In genomic region chr12:102120886-102121285, GRCh38 we compare ENCODE assay signal across 1 cellular context.
TF ChIP-seq lines count a peak whose summit lies in the region.

No MANE protein-coding gene starts in this region.

TF ChIP-seq in HepG2, 621 proteins besides CTCF, POLR2A, EP300 and RAD21 (continues in another document):
- no peak for TF ChIP-seq CAMTA2 (CRISPR knock-in tag; IDR thresholded peaks at IDR 0.05; ENCODE audit: borderline replicate concordance)
- no peak for TF ChIP-seq ZNF879 (CRISPR knock-in tag; IDR thresholded peaks at IDR 0.05)
- no peak for TF ChIP-seq ZNF83 (CRISPR knock-in tag; IDR thresholded peaks at IDR 0.05; ENCODE audit: borderline replicate concordance)
- TF ChIP-seq, protein P1, sequence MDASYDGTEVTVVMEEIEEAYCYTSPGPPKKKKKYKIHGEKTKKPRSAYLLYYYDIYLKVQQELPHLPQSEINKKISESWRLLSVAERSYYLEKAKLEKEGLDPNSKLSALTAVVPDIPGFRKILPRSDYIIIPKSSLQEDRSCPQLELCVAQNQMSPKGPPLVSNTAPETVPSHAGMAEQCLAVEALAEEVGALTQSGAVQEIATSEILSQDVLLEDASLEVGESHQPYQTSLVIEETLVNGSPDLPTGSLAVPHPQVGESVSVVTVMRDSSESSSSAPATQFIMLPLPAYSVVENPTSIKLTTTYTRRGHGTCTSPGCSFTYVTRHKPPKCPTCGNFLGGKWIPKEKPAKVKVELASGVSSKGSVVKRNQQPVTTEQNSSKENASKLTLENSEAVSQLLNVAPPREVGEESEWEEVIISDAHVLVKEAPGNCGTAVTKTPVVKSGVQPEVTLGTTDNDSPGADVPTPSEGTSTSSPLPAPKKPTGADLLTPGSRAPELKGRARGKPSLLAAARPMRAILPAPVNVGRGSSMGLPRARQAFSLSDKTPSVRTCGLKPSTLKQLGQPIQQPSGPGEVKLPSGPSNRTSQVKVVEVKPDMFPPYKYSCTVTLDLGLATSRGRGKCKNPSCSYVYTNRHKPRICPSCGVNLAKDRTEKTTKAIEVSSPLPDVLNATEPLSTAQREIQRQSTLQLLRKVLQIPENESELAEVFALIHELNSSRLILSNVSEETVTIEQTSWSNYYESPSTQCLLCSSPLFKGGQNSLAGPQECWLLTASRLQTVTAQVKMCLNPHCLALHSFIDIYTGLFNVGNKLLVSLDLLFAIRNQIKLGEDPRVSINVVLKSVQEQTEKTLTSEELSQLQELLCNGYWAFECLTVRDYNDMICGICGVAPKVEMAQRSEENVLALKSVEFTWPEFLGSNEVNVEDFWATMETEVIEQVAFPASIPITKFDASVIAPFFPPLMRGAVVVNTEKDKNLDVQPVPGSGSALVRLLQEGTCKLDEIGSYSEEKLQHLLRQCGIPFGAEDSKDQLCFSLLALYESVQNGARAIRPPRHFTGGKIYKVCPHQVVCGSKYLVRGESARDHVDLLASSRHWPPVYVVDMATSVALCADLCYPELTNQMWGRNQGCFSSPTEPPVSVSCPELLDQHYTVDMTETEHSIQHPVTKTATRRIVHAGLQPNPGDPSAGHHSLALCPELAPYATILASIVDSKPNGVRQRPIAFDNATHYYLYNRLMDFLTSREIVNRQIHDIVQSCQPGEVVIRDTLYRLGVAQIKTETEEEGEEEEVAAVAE (CRISPR knock-in tag; IDR thresholded peaks at IDR 0.05; ENCODE audit: borderline replicate concordance) = no peak
- TF ChIP-seq, protein P2, sequence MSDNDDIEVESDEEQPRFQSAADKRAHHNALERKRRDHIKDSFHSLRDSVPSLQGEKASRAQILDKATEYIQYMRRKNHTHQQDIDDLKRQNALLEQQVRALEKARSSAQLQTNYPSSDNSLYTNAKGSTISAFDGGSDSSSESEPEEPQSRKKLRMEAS (IDR thresholded peaks at IDR 0.05) = peak; percentile 77
- no peak for TF ChIP-seq ZNF766 (CRISPR knock-in tag; IDR thresholded peaks at IDR 0.05; ENCODE audit: borderline replicate concordance)
- no peak for TF ChIP-seq ZNF788 (CRISPR knock-in tag; IDR thresholded peaks at IDR 0.05; ENCODE audit: borderline replicate concordance)
- TF ChIP-seq ZNF10 (CRISPR knock-in tag; IDR thresholded peaks at IDR 0.05; ENCODE audit: borderline replicate concordance, low read depth) = no peak
- TF ChIP-seq TBX2 (CRISPR knock-in tag; IDR thresholded peaks at IDR 0.05; ENCODE audit: borderline replicate concordance) = no peak
- TF ChIP-seq ZNF484 (CRISPR knock-in tag; IDR thresholded peaks at IDR 0.05; ENCODE audit: borderline replicate concordance, low read depth) = no peak
- TF ChIP-seq SOX13 (IDR thresholded peaks at IDR 0.05) = no peak
- no peak for TF ChIP-seq SOX13 (CRISPR knock-in tag; conservative IDR thresholded peaks at IDR 0.05 in 1 of 2, IDR thresholded peaks at IDR 0.05 in 1 of 2)
- TF ChIP-seq ZNF589 (CRISPR knock-in tag; conservative IDR thresholded peaks at IDR 0.05) = no peak
- peak; percentile 59; the same call in 1 of the 2 replicates for TF ChIP-seq SIN3A (IDR thresholded peaks at IDR 0.05; ENCODE audit: borderline replicate concordance, low read depth, low read length)
- TF ChIP-seq MYC (CRISPR knock-in tag; IDR thresholded peaks at IDR 0.05; ENCODE audit: borderline replicate concordance) = peak; percentile 52
- no peak for TF ChIP-seq EZH2 (conservative IDR thresholded peaks at IDR 0.05; ENCODE audit: low read depth, low read length)
- TF ChIP-seq ZNF382 (CRISPR knock-in tag; IDR thresholded peaks at IDR 0.05; ENCODE audit: borderline replicate concordance) = no peak
- no peak for TF ChIP-seq ZNF782 (CRISPR knock-in tag; IDR thresholded peaks at IDR 0.05; ENCODE audit: borderline replicate concordance)
- TF ChIP-seq, protein P3, sequence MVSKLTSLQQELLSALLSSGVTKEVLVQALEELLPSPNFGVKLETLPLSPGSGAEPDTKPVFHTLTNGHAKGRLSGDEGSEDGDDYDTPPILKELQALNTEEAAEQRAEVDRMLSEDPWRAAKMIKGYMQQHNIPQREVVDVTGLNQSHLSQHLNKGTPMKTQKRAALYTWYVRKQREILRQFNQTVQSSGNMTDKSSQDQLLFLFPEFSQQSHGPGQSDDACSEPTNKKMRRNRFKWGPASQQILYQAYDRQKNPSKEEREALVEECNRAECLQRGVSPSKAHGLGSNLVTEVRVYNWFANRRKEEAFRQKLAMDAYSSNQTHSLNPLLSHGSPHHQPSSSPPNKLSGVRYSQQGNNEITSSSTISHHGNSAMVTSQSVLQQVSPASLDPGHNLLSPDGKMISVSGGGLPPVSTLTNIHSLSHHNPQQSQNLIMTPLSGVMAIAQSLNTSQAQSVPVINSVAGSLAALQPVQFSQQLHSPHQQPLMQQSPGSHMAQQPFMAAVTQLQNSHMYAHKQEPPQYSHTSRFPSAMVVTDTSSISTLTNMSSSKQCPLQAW (CRISPR knock-in tag; IDR thresholded peaks at IDR 0.05) = 0 out of 2 replicates have a peak, but pooled peaks have one; percentile 22
- no peak for TF ChIP-seq KAT8 (CRISPR knock-in tag; IDR thresholded peaks at IDR 0.05)
- no peak for TF ChIP-seq ZNF496 (CRISPR knock-in tag; IDR thresholded peaks at IDR 0.05; ENCODE audit: insufficient replicate concordance)
- TF ChIP-seq TARDBP (CRISPR knock-in tag; IDR thresholded peaks at IDR 0.05) = no peak
- no peak for TF ChIP-seq BRD4 (CRISPR knock-in tag; IDR thresholded peaks at IDR 0.05)
- TF ChIP-seq NAIF1 (CRISPR knock-in tag; IDR thresholded peaks at IDR 0.05; ENCODE audit: borderline replicate concordance) = no peak
- TF ChIP-seq PBX2 (CRISPR knock-in tag; IDR thresholded peaks at IDR 0.05) = no peak
- TF ChIP-seq GLMP (CRISPR knock-in tag; IDR thresholded peaks at IDR 0.05; ENCODE audit: borderline replicate concordance) = no peak
- no peak for TF ChIP-seq SMARCE1 (IDR thresholded peaks at IDR 0.05; ENCODE audit: borderline replicate concordance)
- no peak for TF ChIP-seq ZNF772 (CRISPR knock-in tag; IDR thresholded peaks at IDR 0.05)
- no peak for TF ChIP-seq ZFP91 (CRISPR knock-in tag; IDR thresholded peaks at IDR 0.05; ENCODE audit: borderline replicate concordance)
- no peak for TF ChIP-seq ZFP41 (CRISPR knock-in tag; IDR thresholded peaks at IDR 0.05; ENCODE audit: borderline replicate concordance)
- peak; percentile 66; the same call in 1 of the 3 replicates for TF ChIP-seq MXI1 (IDR thresholded peaks at IDR 0.05; ENCODE audit: borderline replicate concordance, low read depth, low read length)
- no peak for TF ChIP-seq ZNF547 (CRISPR knock-in tag; IDR thresholded peaks at IDR 0.05)
- TF ChIP-seq ZNF441 (CRISPR knock-in tag; IDR thresholded peaks at IDR 0.05; ENCODE audit: borderline replicate concordance) = no peak
- no peak for TF ChIP-seq FOXO1 (CRISPR knock-in tag; IDR thresholded peaks at IDR 0.05)
- no peak for TF ChIP-seq KDM5A (IDR thresholded peaks at IDR 0.05; ENCODE audit: borderline replicate concordance, low read length)
- TF ChIP-seq U2AF2 (IDR thresholded peaks at IDR 0.05; ENCODE audit: low read depth, low read length) = no peak
- TF ChIP-seq NFIC (IDR thresholded peaks at IDR 0.05; ENCODE audit: low read length) = no peak
- no peak for TF ChIP-seq ZNF337 (CRISPR knock-in tag; IDR thresholded peaks at IDR 0.05; ENCODE audit: borderline replicate concordance, low read depth)
- 0 out of 2 replicates have a peak, but pooled peaks have one; percentile 36 for TF ChIP-seq MNT (IDR thresholded peaks at IDR 0.05)
- TF ChIP-seq ZBTB7B (CRISPR knock-in tag; IDR thresholded peaks at IDR 0.05) = no peak
- TF ChIP-seq HOXA5 (CRISPR knock-in tag; IDR thresholded peaks at IDR 0.05) = no peak
- no peak for TF ChIP-seq IKZF1 (IDR thresholded peaks at IDR 0.05)
- TF ChIP-seq GABPA (IDR thresholded peaks at IDR 0.05; ENCODE audit: low read depth, low read length) = no peak
- TF ChIP-seq GABPA (CRISPR knock-in tag; IDR thresholded peaks at IDR 0.05; ENCODE audit: low read depth) = no peak
- TF ChIP-seq, protein P4, sequence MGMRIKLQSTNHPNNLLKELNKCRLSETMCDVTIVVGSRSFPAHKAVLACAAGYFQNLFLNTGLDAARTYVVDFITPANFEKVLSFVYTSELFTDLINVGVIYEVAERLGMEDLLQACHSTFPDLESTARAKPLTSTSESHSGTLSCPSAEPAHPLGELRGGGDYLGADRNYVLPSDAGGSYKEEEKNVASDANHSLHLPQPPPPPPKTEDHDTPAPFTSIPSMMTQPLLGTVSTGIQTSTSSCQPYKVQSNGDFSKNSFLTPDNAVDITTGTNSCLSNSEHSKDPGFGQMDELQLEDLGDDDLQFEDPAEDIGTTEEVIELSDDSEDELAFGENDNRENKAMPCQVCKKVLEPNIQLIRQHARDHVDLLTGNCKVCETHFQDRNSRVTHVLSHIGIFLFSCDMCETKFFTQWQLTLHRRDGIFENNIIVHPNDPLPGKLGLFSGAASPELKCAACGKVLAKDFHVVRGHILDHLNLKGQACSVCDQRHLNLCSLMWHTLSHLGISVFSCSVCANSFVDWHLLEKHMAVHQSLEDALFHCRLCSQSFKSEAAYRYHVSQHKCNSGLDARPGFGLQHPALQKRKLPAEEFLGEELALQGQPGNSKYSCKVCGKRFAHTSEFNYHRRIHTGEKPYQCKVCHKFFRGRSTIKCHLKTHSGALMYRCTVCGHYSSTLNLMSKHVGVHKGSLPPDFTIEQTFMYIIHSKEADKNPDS (CRISPR knock-in tag; IDR thresholded peaks at IDR 0.05) = no peak
- no peak for TF ChIP-seq ZNF567 (CRISPR knock-in tag; IDR thresholded peaks at IDR 0.05; ENCODE audit: borderline replicate concordance)
- no peak for TF ChIP-seq POGK (CRISPR knock-in tag; conservative IDR thresholded peaks at IDR 0.05)
- no peak for TF ChIP-seq JUNB (CRISPR knock-in tag; IDR thresholded peaks at IDR 0.05; ENCODE audit: borderline replicate concordance)
- TF ChIP-seq GATAD1 (CRISPR knock-in tag; IDR thresholded peaks at IDR 0.05) = no peak
- 0 out of 2 replicates have a peak, but pooled peaks have one; percentile 34 for TF ChIP-seq MLX (CRISPR knock-in tag; IDR thresholded peaks at IDR 0.05)
- TF ChIP-seq SAP130 (CRISPR knock-in tag; IDR thresholded peaks at IDR 0.05; ENCODE audit: low read depth) = peak; percentile 83
- TF ChIP-seq NFATC3 (CRISPR knock-in tag; IDR thresholded peaks at IDR 0.05) = 0 out of 2 replicates have a peak, but pooled peaks have one; percentile 8
- TF ChIP-seq MAFG (CRISPR knock-in tag; IDR thresholded peaks at IDR 0.05) = no peak
